Comparison of ENCODE assay signal across 22 cellular contexts in genomic region chr3:111901617-111902016, GRCh38. TPM values are rescaled to one million over a fixed set of nuclear protein-coding genes. Genes with fewer than 3 reads are reported as not detected.
DNase-seq lines count a peak whose midpoint lies in the region; ATAC-seq and TF ChIP-seq lines count a peak whose summit lies in the region.
"Had no signal": no experiment of that assay in that cellular context is flagged by ENCODE, and none has a peak within 500 bp of the region (broad histone marks: within the 10 kb centered on the region; RNA-seq: fewer than 3 reads in every experiment).

No MANE protein-coding gene starts in this region.

- H2AK5ac ChIP-seq in IMR-90 (ENCODE audit: low read depth, low read length): 0 out of 2 replicates have a peak overlapping the region, but pooled peaks have one; percentile 22

- intact Hi-C loops in IMR-90 (cut with micrococcal nuclease): loop anchor here (5.0 kb wide), 1 partner anchor 36 kb away; no protein-coding TSS in a partner anchor

- peak overlapping the region; percentile 39; the same call in 1 of the 2 replicates for H3K4ac ChIP-seq in IMR-90 (ENCODE audit: low read depth, low read length)

- dilution Hi-C loops in IMR-90 (cut with HindIII; ENCODE audit: low sequenced_read_pairs, unreplicated experiment): no loop called here

- H3K79me1 ChIP-seq in IMR-90 (ENCODE audit: low read depth in 1 of 2, low read length in 2 of 2): peaks cover 13 to 23% of the 10 kb centered on the region in 2 experiments; a peak in 3 of 4 replicates

- CTCF ChIA-PET in IMR-90 (lab: Yijun Ruan, JAX) (no interaction called here), SK-N-SH (lab: Yijun Ruan, JAX) (interaction anchor here (1.3 kb wide), 1 partner anchor 66 kb away, joined by 3 read pairs; no protein-coding TSS in a partner anchor)
- CTCF ChIA-PET in activated CD4-positive, alpha-beta memory T cell treated with anti-CD3 and anti-CD28 coated beads, Interleukin-2, amount 10 ng/mL, durations not matched to agents 7 days and 5 days (lab: Charles Lee): interaction anchor here (0.7 kb wide), 1 partner anchor 185 kb away, joined by 3 read pairs; no protein-coding TSS in a partner anchor

- no peak for TF ChIP-seq CTCF in IMR-90 (conservative IDR thresholded peaks at IDR 0.05; ENCODE audit: low read depth, low read length)
- TF ChIP-seq CTCF in SK-N-SH (IDR thresholded peaks at IDR 0.05): no peak
- TF ChIP-seq CTCF in choroid plexus epithelial cell (conservative IDR thresholded peaks at IDR 0.05; ENCODE audit: low read depth, low read length): no peak
- no peak for TF ChIP-seq CTCF in progenitor cell of endocrine pancreas (IDR thresholded peaks at IDR 0.05; ENCODE audit: unreplicated experiment)

- H3K36me3 Mint-ChIP-seq in progenitor cell of endocrine pancreas (ENCODE audit: insufficient read depth): peaks cover 28% of the 10 kb centered on the region
- H3K36me3 Mint-ChIP-seq in activated CD4-positive, alpha-beta memory T cell treated with anti-CD3 and anti-CD28 coated beads, Interleukin-2, amount 10 ng/mL, durations not matched to agents 7 days and 5 days (ENCODE audit: low read depth): peaks cover 3% of the 10 kb centered on the region
- H3K36me3 Mint-ChIP-seq in activated naive CD8-positive, alpha-beta T cell treated with anti-CD3 and anti-CD28 coated beads for 36 hours: no peaks in the 10 kb centered on the region

- no peak for TF ChIP-seq RAD21 in IMR-90 (IDR thresholded peaks at IDR 0.05; ENCODE audit: low read length)
- TF ChIP-seq RAD21 in SK-N-SH (IDR thresholded peaks at IDR 0.05; ENCODE audit: low read length): no peak

- H2BK20ac ChIP-seq in IMR-90 (ENCODE audit: low read depth, low read length): peak overlapping the region; percentile 75

- peaks cover 14% of the 10 kb centered on the region for H3K9me3 Mint-ChIP-seq in progenitor cell of endocrine pancreas (ENCODE audit: low read depth)
- H3K9me3 Mint-ChIP-seq in activated CD4-positive, alpha-beta memory T cell treated with anti-CD3 and anti-CD28 coated beads, Interleukin-2, amount 10 ng/mL, durations not matched to agents 7 days and 5 days: no peaks in the 10 kb centered on the region
- peaks cover 1% of the 10 kb centered on the region for H3K9me3 Mint-ChIP-seq in activated naive CD8-positive, alpha-beta T cell treated with anti-CD3 and anti-CD28 coated beads for 36 hours
- H3K9me3 Mint-ChIP-seq: CD4-positive, CD25-positive, alpha-beta regulatory T cell had no signal

- H3K36me3 ChIP-seq in IMR-90 (ENCODE audit: control insufficient read depth, insufficient read depth, low read length): no peaks in the 10 kb centered on the region
- peaks cover 0 to 47% of the 10 kb centered on the region in 2 experiments for H3K36me3 ChIP-seq in SK-N-SH (replicated peaks in 1 of 2; ENCODE audit: control insufficient read depth in 1 of 2, insufficient read depth in 2 of 2, low read length in 1 of 2)
- H3K36me3 ChIP-seq: BE2C had no signal

- H4K20me1 ChIP-seq in IMR-90 (ENCODE audit: insufficient read depth, low read length): no peaks in the 10 kb centered on the region
- H4K20me1 ChIP-seq in SK-N-SH (ENCODE audit: insufficient read depth): no peaks in the 10 kb centered on the region

- no peak for ATAC-seq in IMR-90 (ENCODE audit: low read depth)
- no peak for ATAC-seq in HG03108 (IDR thresholded peaks at IDR 0.05; ENCODE audit: unreplicated experiment)
- ATAC-seq: GM23338 had no signal

- no TSS peak for BruUV-seq in IMR-90 (replicated peaks; lab: Mats Ljungman, UMichigan)

- no peak overlapping the region for H3K4me3 Mint-ChIP-seq in progenitor cell of endocrine pancreas (ENCODE audit: low read depth)
- H3K4me3 Mint-ChIP-seq in activated CD4-positive, alpha-beta memory T cell treated with anti-CD3 and anti-CD28 coated beads, Interleukin-2, amount 10 ng/mL, durations not matched to agents 7 days and 5 days: no peak overlapping the region
- no peak overlapping the region for H3K4me3 Mint-ChIP-seq in activated naive CD8-positive, alpha-beta T cell treated with anti-CD3 and anti-CD28 coated beads for 36 hours
- H3K4me3 Mint-ChIP-seq: CD4-positive, CD25-positive, alpha-beta regulatory T cell; GM23338 had no signal

- H3K18ac ChIP-seq in IMR-90 (ENCODE audit: low read depth, low read length): no peak overlapping the region

- H3K9me3 ChIP-seq in IMR-90 (ENCODE audit: control insufficient read depth, insufficient read depth, low read length) (peaks cover 2% of the 10 kb centered on the region; the same call in 1 of the 2 replicates), SK-N-SH (no peaks in the 10 kb centered on the region)
- H3K9me3 ChIP-seq: BE2C had no signal

- H3K4me1 ChIP-seq in IMR-90 (ENCODE audit: control insufficient read depth, insufficient read depth, low read length): peaks cover 10% of the 10 kb centered on the region
- peaks cover 0 to 25% of the 10 kb centered on the region in 2 experiments; a peak in 3 of 4 replicates for H3K4me1 ChIP-seq in SK-N-SH (ENCODE audit: control insufficient read depth in 1 of 2, insufficient read depth in 2 of 2, low read depth in 1 of 2, low read length in 1 of 2)
- H3K4me1 ChIP-seq: BE2C had no signal

- H3K27ac ChIP-seq in IMR-90 (ENCODE audit: insufficient read depth, low read length) (no peak overlapping the region), SK-N-SH (ENCODE audit: low read depth in 2 of 2, low read length in 1 of 2) (peak overlapping the region in 1 of 2 experiments; percentile 86; a peak in 3 of 4 replicates)

- in situ Hi-C loops in IMR-90 (cut with MboI; ENCODE audit: low sequenced_read_pairs): no loop called here

- peak overlapping the region; percentile 54; the same call in 1 of the 2 replicates for H4K91ac ChIP-seq in IMR-90 (ENCODE audit: insufficient read depth, low read depth, low read length)

- H4K8ac ChIP-seq in IMR-90 (ENCODE audit: low read depth in 2 of 2, low read length in 2 of 2): no peak overlapping the region; a peak in 1 of 4 replicates

- H2BK15ac ChIP-seq in IMR-90 (ENCODE audit: low read depth, low read length): no peak overlapping the region

- H3K4me1 Mint-ChIP-seq in progenitor cell of endocrine pancreas (ENCODE audit: low read depth): peaks cover 11% of the 10 kb centered on the region
- peaks cover 26% of the 10 kb centered on the region for H3K4me1 Mint-ChIP-seq in activated CD4-positive, alpha-beta memory T cell treated with anti-CD3 and anti-CD28 coated beads, Interleukin-2, amount 10 ng/mL, durations not matched to agents 7 days and 5 days
- peaks cover 11% of the 10 kb centered on the region for H3K4me1 Mint-ChIP-seq in activated naive CD8-positive, alpha-beta T cell treated with anti-CD3 and anti-CD28 coated beads for 36 hours
- H3K4me1 Mint-ChIP-seq: GM23338 had no signal

- H3K9me2 ChIP-seq in SK-N-SH: no peaks in the 10 kb centered on the region

- H3K79me2 ChIP-seq in SK-N-SH (ENCODE audit: insufficient read depth): peaks cover 99% of the 10 kb centered on the region

- POLR2A ChIA-PET in IMR-90 (lab: Charles Lee; ENCODE audit: unreplicated experiment) (no interaction called here), SK-N-SH (lab: Yijun Ruan, JAX) (no interaction called here)
- POLR2A ChIA-PET in activated CD4-positive, alpha-beta memory T cell treated with anti-CD3 and anti-CD28 coated beads, Interleukin-2, amount 10 ng/mL, durations not matched to agents 7 days and 5 days (lab: Charles Lee): no interaction called here

- H3K27ac Mint-ChIP-seq in progenitor cell of endocrine pancreas: peak overlapping the region; percentile 35
- H3K27ac Mint-ChIP-seq in activated CD4-positive, alpha-beta memory T cell treated with anti-CD3 and anti-CD28 coated beads, Interleukin-2, amount 10 ng/mL, durations not matched to agents 7 days and 5 days: no peak overlapping the region
- no peak overlapping the region for H3K27ac Mint-ChIP-seq in activated naive CD8-positive, alpha-beta T cell treated with anti-CD3 and anti-CD28 coated beads for 36 hours
- H3K27ac Mint-ChIP-seq: CD4-positive, CD25-positive, alpha-beta regulatory T cell; GM23338 had no signal

- no peak for TF ChIP-seq POLR2A in IMR-90 (IDR thresholded peaks at IDR 0.05; ENCODE audit: low read depth, low read length)

- WGBS in IMR-90 (ENCODE audit: extremely low coverage in 2 of 2, insufficient read length in 1 of 2), 2 experiments: no CpG with 5 or more reads among the region's 2 CpGs
- 20% methylated on average over 2 of the region's 2 CpGs for WGBS in SK-N-SH (ENCODE audit: low lambda C conversion rate)

- H3K27me3 ChIP-seq in IMR-90 (ENCODE audit: control insufficient read depth, insufficient read depth, low read length): no peaks in the 10 kb centered on the region
- no peaks in the 10 kb centered on the region for H3K27me3 ChIP-seq in SK-N-SH (ENCODE audit: insufficient read depth)
- H3K27me3 ChIP-seq: BE2C had no signal

- peaks cover 31% of the 10 kb centered on the region for H3F3A ChIP-seq in SK-N-SH (replicated peaks; ENCODE audit: insufficient read depth)

- H3K23ac ChIP-seq in IMR-90 (ENCODE audit: low read depth, low read length): 0 out of 2 replicates have a peak overlapping the region, but pooled peaks have one; percentile 35

- H2BK120ac ChIP-seq in IMR-90 (ENCODE audit: low read depth, low read length): peak overlapping the region; percentile 66; the same call in 1 of the 2 replicates

- H2AFZ ChIP-seq in IMR-90 (replicated peaks; ENCODE audit: low read length, poor library complexity) (no peak overlapping the region), SK-N-SH (ENCODE audit: low read depth) (no peak overlapping the region)
- H2AFZ ChIP-seq: GM23338 had no signal

- H3K14ac ChIP-seq in IMR-90 (replicated peaks; ENCODE audit: low read depth, low read length): peak overlapping the region; percentile 73; the same call in 1 of the 2 replicates

- TF ChIP-seq EP300 in SK-N-SH (IDR thresholded peaks at IDR 0.05; ENCODE audit: borderline replicate concordance in 1 of 2, low read depth in 1 of 2, low read length in 1 of 2): no peak

- H2AK9ac ChIP-seq in IMR-90 (replicated peaks; ENCODE audit: low read depth, low read length, poor library complexity): no peak overlapping the region

- H2BK5ac ChIP-seq in IMR-90 (ENCODE audit: low read depth, low read length, poor library complexity, severe bottlenecking): no peak overlapping the region

- no peak overlapping the region for H3K9ac ChIP-seq in IMR-90 (ENCODE audit: low read depth, low read length)
- H3K9ac ChIP-seq in SK-N-SH: no peak overlapping the region

- H3K27me3 Mint-ChIP-seq in progenitor cell of endocrine pancreas: no peaks in the 10 kb centered on the region
- H3K27me3 Mint-ChIP-seq in activated CD4-positive, alpha-beta memory T cell treated with anti-CD3 and anti-CD28 coated beads, Interleukin-2, amount 10 ng/mL, durations not matched to agents 7 days and 5 days: no peaks in the 10 kb centered on the region
- H3K27me3 Mint-ChIP-seq in activated naive CD8-positive, alpha-beta T cell treated with anti-CD3 and anti-CD28 coated beads for 36 hours: no peaks in the 10 kb centered on the region
- H3K27me3 Mint-ChIP-seq: CD4-positive, CD25-positive, alpha-beta regulatory T cell had no signal

- H3K4me2 ChIP-seq in IMR-90 (ENCODE audit: low read depth, low read length) (no peak overlapping the region), SK-N-SH (peak overlapping the region; percentile 25; the same call in 1 of the 2 replicates)
- H3K4me2 ChIP-seq: GM23338 had no signal

- H3K4me3 ChIP-seq in IMR-90 (ENCODE audit: insufficient read depth, low read depth, low read length) (no peak overlapping the region), SK-N-SH (ENCODE audit: low read depth in 2 of 2, low read length in 1 of 2) (no peak overlapping the region), choroid plexus epithelial cell (ENCODE audit: low read depth, low read length) (no peak overlapping the region)
- H3K4me3 ChIP-seq: GM23338 had no signal

- H3K9me1 ChIP-seq in IMR-90 (ENCODE audit: insufficient read depth, low read length): peaks cover 6% of the 10 kb centered on the region; the same call in 1 of the 2 replicates

- H4K5ac ChIP-seq in IMR-90 (ENCODE audit: low read depth, low read length): peak overlapping the region; percentile 39; the same call in 1 of the 2 replicates

- no peak overlapping the region for H3K56ac ChIP-seq in IMR-90 (ENCODE audit: extremely low read depth, insufficient read depth, low read length)

- DNase-seq in IMR-90 (no peak), SK-N-SH (peak; percentile 25), choroid plexus epithelial cell (ENCODE audit: low read depth) (peak; percentile 25), progenitor cell of endocrine pancreas (ENCODE audit: low spot score, unreplicated experiment) (no peak)
- DNase-seq in activated CD4-positive, alpha-beta memory T cell treated with anti-CD3 and anti-CD28 coated beads, Interleukin-2, amount 10 ng/mL, durations not matched to agents 7 days and 5 days: no peak
- DNase-seq in activated naive CD8-positive, alpha-beta T cell treated with anti-CD3 and anti-CD28 coated beads for 36 hours: no peak
- DNase-seq in stimulated activated CD4-positive, alpha-beta T cell treated with anti-CD3 and anti-CD28 coated beads, Interleukin-4, amount 100 ng/mL, for 24 hours: no peak
- DNase-seq: BE2C; CD4-positive, CD25-positive, alpha-beta regulatory T cell; COR-L47; DMS 273 treated with DMSO at 0.1 percent for 48 hours; GF-D8; HCEC 1CT; NCI-H1105 treated with DMSO at 0.1 percent for 48 hours; NCI-H1694; NCI-H2081 treated with DMSO at 0.1 percent for 48 hours; NCI-H2227 treated with DMSO at 0.1 percent for 48 hours; NCI-H510A treated with DMSO at 0.1 percent for 48 hours; NCI-H774; SHP77 treated with DMSO at 0.1 percent for 48 hours had no signal

RNA-seq across cellular contexts. Expression of gene PHLDB2, which starts 42.6 kb away (rescaled TPM):
- total RNA-seq in IMR-90 (2012; rRNA removed) (27.2 and 28.7 TPM in 2 replicates), progenitor cell of endocrine pancreas (58.3 and 59.1 TPM in 2 replicates)
- polyA plus RNA-seq in IMR-90 (2012; rRNA removed) (8.0 and 10.6 TPM in 2 replicates), SK-N-SH (2012; rRNA removed) (18.0 and 23.3 TPM in 2 replicates)
- 2.4 and 2.9 TPM in 2 replicates for polyA plus RNA-seq in IMR-90 (2012; cell fraction: cytosol; rRNA removed)
- polyA plus RNA-seq in IMR-90 (2012; cell fraction: nucleus; rRNA removed; ENCODE audit: low replicate concordance): 4.0 and 19.6 TPM in 2 replicates
- 18.0 and 21.5 TPM in 2 replicates for polyA plus RNA-seq in SK-N-SH (2012; cell fraction: cytosol; rRNA removed)
- 36.7 and 73.8 TPM in 2 replicates for polyA plus RNA-seq in SK-N-SH (2012; cell fraction: nucleus; rRNA removed)
- total RNA-seq in activated CD4-positive, alpha-beta memory T cell treated with anti-CD3 and anti-CD28 coated beads, Interleukin-2, amount 10 ng/mL, durations not matched to agents 7 days and 5 days: 1 to 10 TPM; 4.6 to 6.3 TPM
- total RNA-seq in activated naive CD8-positive, alpha-beta T cell treated with anti-CD3 and anti-CD28 coated beads for 36 hours: 1 to 10 TPM; 2.3 to 2.5 TPM

Comparison
In these comparisons a context has a peak if more than half of its experiments do, and no peak if none do; other contexts are left out.
1. DNase-seq: peak in SK-N-SH (single experiment) and choroid plexus epithelial cell (single experiment); none in IMR-90 (single experiment), progenitor cell of endocrine pancreas (single experiment), activated CD4-positive, alpha-beta memory T cell treated with anti-CD3 and anti-CD28 coated beads, Interleukin-2, amount 10 ng/mL, durations not matched to agents 7 days and 5 days (single experiment), activated naive CD8-positive, alpha-beta T cell treated with anti-CD3 and anti-CD28 coated beads for 36 hours (single experiment) and stimulated activated CD4-positive, alpha-beta T cell treated with anti-CD3 and anti-CD28 coated beads, Interleukin-4, amount 100 ng/mL, for 24 hours (single experiment).